Comparison of ENCODE assay signal across 10 cellular contexts in genomic region chr13:67186985-67187569, GRCh38.
"Had no signal": no experiment of that assay in that cellular context is flagged by ENCODE, and none has a peak within 500 bp of the region (broad histone marks: within the 10 kb centered on the region; RNA-seq: fewer than 3 reads in every experiment).

No MANE protein-coding gene starts in this region.

- H3K4me3 ChIP-seq: thyroid gland had no signal

- DNase-seq: activated CD4-positive, alpha-beta memory T cell treated with anti-CD3 and anti-CD28 coated beads for 36 hours; activated CD4-positive, alpha-beta T cell treated with anti-CD3 and anti-CD28 coated beads for 36 hours; activated CD8-positive, alpha-beta memory T cell treated with anti-CD3 and anti-CD28 coated beads, Interleukin-2, amount 10 ng/mL, durations not matched to agents 7 days and 5 days; activated naive CD4-positive, alpha-beta T cell treated with anti-CD3 and anti-CD28 coated beads, Interleukin-2, amount 50 U/mL, for 16 hours; activated T-cell treated with anti-CD3 and anti-CD28 coated beads, Interleukin-2, amount 50 U/mL, for 1 hour; hypothalamus; immature natural killer cell; nephron progenitor cell; T1000; thyroid gland had no signal
